1 cellular context compared by ENCODE assay signal in the genomic region with DNA sequence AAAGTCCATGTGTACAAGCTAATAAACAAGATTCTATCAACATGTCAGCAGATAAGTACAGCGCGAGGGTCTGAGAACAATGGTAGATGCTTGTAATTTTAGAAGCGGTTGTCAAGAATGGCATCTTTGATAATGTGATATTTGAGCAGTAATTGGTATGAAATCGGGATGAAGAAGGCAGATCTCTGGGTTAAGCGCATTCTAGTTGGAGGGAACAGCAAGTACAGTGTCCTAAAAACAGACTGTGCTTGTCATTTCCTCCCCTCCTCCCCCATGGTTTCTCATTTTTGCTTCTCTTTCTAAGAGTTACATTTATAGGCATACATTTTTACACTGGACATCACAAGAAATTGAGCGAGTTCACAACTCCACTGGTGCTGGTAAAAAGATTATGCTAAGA.
TF ChIP-seq lines count a peak whose summit lies in the region.

No MANE protein-coding gene starts in this region.

TF ChIP-seq in HepG2, 621 proteins besides CTCF, POLR2A, EP300 and RAD21 (continued from another document):
- TF ChIP-seq, protein P1, sequence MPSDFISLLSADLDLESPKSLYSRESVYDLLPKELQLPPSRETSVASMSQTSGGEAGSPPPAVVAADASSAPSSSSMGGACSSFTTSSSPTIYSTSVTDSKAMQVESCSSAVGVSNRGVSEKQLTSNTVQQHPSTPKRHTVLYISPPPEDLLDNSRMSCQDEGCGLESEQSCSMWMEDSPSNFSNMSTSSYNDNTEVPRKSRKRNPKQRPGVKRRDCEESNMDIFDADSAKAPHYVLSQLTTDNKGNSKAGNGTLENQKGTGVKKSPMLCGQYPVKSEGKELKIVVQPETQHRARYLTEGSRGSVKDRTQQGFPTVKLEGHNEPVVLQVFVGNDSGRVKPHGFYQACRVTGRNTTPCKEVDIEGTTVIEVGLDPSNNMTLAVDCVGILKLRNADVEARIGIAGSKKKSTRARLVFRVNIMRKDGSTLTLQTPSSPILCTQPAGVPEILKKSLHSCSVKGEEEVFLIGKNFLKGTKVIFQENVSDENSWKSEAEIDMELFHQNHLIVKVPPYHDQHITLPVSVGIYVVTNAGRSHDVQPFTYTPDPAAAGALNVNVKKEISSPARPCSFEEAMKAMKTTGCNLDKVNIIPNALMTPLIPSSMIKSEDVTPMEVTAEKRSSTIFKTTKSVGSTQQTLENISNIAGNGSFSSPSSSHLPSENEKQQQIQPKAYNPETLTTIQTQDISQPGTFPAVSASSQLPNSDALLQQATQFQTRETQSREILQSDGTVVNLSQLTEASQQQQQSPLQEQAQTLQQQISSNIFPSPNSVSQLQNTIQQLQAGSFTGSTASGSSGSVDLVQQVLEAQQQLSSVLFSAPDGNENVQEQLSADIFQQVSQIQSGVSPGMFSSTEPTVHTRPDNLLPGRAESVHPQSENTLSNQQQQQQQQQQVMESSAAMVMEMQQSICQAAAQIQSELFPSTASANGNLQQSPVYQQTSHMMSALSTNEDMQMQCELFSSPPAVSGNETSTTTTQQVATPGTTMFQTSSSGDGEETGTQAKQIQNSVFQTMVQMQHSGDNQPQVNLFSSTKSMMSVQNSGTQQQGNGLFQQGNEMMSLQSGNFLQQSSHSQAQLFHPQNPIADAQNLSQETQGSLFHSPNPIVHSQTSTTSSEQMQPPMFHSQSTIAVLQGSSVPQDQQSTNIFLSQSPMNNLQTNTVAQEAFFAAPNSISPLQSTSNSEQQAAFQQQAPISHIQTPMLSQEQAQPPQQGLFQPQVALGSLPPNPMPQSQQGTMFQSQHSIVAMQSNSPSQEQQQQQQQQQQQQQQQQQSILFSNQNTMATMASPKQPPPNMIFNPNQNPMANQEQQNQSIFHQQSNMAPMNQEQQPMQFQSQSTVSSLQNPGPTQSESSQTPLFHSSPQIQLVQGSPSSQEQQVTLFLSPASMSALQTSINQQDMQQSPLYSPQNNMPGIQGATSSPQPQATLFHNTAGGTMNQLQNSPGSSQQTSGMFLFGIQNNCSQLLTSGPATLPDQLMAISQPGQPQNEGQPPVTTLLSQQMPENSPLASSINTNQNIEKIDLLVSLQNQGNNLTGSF (CRISPR knock-in tag; IDR thresholded peaks at IDR 0.05) = no peak
- TF ChIP-seq, protein P2, sequence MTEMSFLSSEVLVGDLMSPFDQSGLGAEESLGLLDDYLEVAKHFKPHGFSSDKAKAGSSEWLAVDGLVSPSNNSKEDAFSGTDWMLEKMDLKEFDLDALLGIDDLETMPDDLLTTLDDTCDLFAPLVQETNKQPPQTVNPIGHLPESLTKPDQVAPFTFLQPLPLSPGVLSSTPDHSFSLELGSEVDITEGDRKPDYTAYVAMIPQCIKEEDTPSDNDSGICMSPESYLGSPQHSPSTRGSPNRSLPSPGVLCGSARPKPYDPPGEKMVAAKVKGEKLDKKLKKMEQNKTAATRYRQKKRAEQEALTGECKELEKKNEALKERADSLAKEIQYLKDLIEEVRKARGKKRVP (CRISPR knock-in tag; IDR thresholded peaks at IDR 0.05) = no peak
- TF ChIP-seq, protein P3, sequence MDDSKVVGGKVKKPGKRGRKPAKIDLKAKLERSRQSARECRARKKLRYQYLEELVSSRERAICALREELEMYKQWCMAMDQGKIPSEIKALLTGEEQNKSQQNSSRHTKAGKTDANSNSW (CRISPR knock-in tag; IDR thresholded peaks at IDR 0.05; ENCODE audit: borderline replicate concordance) = no peak
- TF ChIP-seq HMG20B (CRISPR knock-in tag; conservative IDR thresholded peaks at IDR 0.05) (no peak), ATM (IDR thresholded peaks at IDR 0.05; ENCODE audit: borderline replicate concordance) (no peak), SSRP1 (CRISPR knock-in tag; IDR thresholded peaks at IDR 0.05) (peak; percentile 28; the same call in 1 of the 2 replicates), SNAPC2 (CRISPR knock-in tag; IDR thresholded peaks at IDR 0.05) (no peak), TBX3 (IDR thresholded peaks at IDR 0.05; ENCODE audit: borderline replicate concordance) (no peak), KDM3A (CRISPR knock-in tag; IDR thresholded peaks at IDR 0.05; ENCODE audit: low read depth) (no peak), POLR2G (IDR thresholded peaks at IDR 0.05; ENCODE audit: low read depth, low read length) (0 out of 2 replicates have a peak, but pooled peaks have one; percentile 4), ZFP1 (CRISPR knock-in tag; IDR thresholded peaks at IDR 0.05) (no peak), ZIK1 (CRISPR knock-in tag; IDR thresholded peaks at IDR 0.05; ENCODE audit: borderline replicate concordance, low read depth) (no peak), MTA3 (CRISPR knock-in tag; IDR thresholded peaks at IDR 0.05) (no peak), RBM22 (optimal IDR thresholded peaks at IDR 0.05; ENCODE audit: low read length) (peak; percentile 78), AHR (CRISPR knock-in tag; IDR thresholded peaks at IDR 0.05) (no peak)
- TF ChIP-seq, protein P4, sequence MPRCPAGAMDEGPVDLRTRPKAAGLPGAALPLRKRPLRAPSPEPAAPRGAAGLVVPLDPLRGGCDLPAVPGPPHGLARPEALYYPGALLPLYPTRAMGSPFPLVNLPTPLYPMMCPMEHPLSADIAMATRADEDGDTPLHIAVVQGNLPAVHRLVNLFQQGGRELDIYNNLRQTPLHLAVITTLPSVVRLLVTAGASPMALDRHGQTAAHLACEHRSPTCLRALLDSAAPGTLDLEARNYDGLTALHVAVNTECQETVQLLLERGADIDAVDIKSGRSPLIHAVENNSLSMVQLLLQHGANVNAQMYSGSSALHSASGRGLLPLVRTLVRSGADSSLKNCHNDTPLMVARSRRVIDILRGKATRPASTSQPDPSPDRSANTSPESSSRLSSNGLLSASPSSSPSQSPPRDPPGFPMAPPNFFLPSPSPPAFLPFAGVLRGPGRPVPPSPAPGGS (CRISPR knock-in tag; IDR thresholded peaks at IDR 0.05) = no peak
